ENCODE assay signal across 8 cellular contexts in the genomic region with DNA sequence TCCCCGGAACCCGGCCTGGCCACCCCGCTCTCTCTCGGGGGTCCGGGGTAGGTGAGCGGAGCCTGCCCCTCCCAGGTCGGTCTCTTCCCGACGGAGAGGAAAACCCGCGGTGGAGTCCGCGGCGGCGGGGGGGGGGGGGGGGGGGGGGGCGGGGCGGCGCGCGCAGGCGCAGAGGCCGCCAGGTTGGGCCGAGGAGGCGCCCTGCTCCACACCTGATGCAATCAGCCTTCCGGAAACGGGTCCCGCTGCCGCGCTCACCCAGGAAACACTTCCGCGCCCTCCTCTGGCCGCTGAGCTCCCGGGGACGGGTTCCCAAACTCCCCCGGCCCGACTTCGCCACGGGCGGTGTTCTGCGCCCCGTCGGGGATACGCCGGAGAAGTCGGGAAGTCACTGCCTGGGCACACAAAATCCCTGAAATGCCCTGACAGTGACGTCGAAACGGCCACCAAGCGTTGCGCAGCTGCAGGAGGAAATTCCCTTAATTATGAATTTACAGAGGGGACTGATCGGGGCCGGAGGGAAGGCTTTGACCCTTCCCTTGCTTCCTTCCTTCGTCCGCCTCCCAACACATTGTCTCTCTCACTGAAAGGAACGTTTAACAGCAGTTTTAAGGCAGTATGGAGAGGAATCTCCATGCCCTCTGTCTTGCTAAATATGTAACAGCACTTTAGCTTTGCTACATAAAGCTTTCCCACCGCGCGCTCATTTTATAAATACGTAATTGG. TPM values are rescaled to one million over a fixed set of nuclear protein-coding genes. Genes with fewer than 3 reads are reported as not detected.
DNase-seq lines count a peak whose midpoint lies in the region; ATAC-seq and FAIRE-seq lines count a peak whose summit lies in the region.

No MANE protein-coding gene starts in this region.

- H3K4me3 ChIP-seq in mesodermal cell (ENCODE audit: extremely low read depth, insufficient read depth, low read length, poor library complexity, severe bottlenecking), result peak overlapping the region; percentile 55

- DNase-seq in A172 (ENCODE audit: low spot score), result peak; percentile 63
- DNase-seq in GM18507 (ENCODE audit: extremely low spot score, insufficient read length, low read depth), result peak; percentile 74
- DNase-seq in NCI-H2081 treated with DMSO at 0.1 percent for 48 hours (lab: John Stamatoyannopoulos, UW), result peak; percentile 78
- DNase-seq in activated CD4-positive, alpha-beta T cell treated with anti-CD3 and anti-CD28 coated beads for 36 hours, result peak; percentile 83
- DNase-seq in effector memory CD8-positive, alpha-beta T cell, result no peak

- CTCF ChIA-PET in activated CD4-positive, alpha-beta T cell treated with anti-CD3 and anti-CD28 coated beads for 36 hours (lab: Charles Lee), result interaction anchor here (0.7 to 2.9 kb wide), 4 partner anchors 10 to 291 kb away, joined by 3 to 14 read pairs (median 3); no protein-coding TSS in a partner anchor

- peak overlapping the region; percentile 85 for H3K27ac ChIP-seq in mesodermal cell (ENCODE audit: low read depth, low read length, severe bottlenecking)

- ATAC-seq in HG02973 (IDR thresholded peaks at IDR 0.05; ENCODE audit: unreplicated experiment), result peak; percentile 54
- peak; percentile 72 for ATAC-seq in activated CD4-positive, alpha-beta T cell treated with anti-CD3 and anti-CD28 coated beads for 36 hours
- no peak for ATAC-seq in effector memory CD8-positive, alpha-beta T cell (replicated peaks)
- no peak for ATAC-seq in stimulated activated memory B cell treated with anti-CD40 and anti-IgM and Interleukin-4, amounts not matched to agents 10 μg/mL and 1 μg/mL and 100 μg/mL, for 72 hours

- H3K9me3 ChIP-seq in mesodermal cell (ENCODE audit: control insufficient read depth, low read length), result no peaks in the 10 kb centered on the region

- peak overlapping the region; percentile 72 for H3K4me3 Mint-ChIP-seq in activated CD4-positive, alpha-beta T cell treated with anti-CD3 and anti-CD28 coated beads for 36 hours
- peak overlapping the region; percentile 50 to 51 for H3K4me3 Mint-ChIP-seq in effector memory CD8-positive, alpha-beta T cell
- peak overlapping the region; percentile 71 for H3K4me3 Mint-ChIP-seq in stimulated activated memory B cell treated with anti-CD40 and anti-IgM and Interleukin-4, amounts not matched to agents 10 μg/mL and 1 μg/mL and 100 μg/mL, for 72 hours

- H3K27me3 Mint-ChIP-seq in activated CD4-positive, alpha-beta T cell treated with anti-CD3 and anti-CD28 coated beads for 36 hours, result peaks cover 65% of the 10 kb centered on the region
- H3K27me3 Mint-ChIP-seq in effector memory CD8-positive, alpha-beta T cell, result peaks cover 79 to 87% of the 10 kb centered on the region in 2 donors
- peaks cover 89% of the 10 kb centered on the region for H3K27me3 Mint-ChIP-seq in stimulated activated memory B cell treated with anti-CD40 and anti-IgM and Interleukin-4, amounts not matched to agents 10 μg/mL and 1 μg/mL and 100 μg/mL, for 72 hours

- peaks cover 8% of the 10 kb centered on the region for H3K4me1 ChIP-seq in mesodermal cell (ENCODE audit: control insufficient read depth, insufficient read depth, low read length, poor library complexity, severe bottlenecking)

- 0 to 1% methylated on average over 27 of the region's 59 CpGs for WGBS in mesodermal cell (ENCODE audit: insufficient coverage in 2 of 2), 2 experiments

- no peaks in the 10 kb centered on the region for H3K9me3 Mint-ChIP-seq in activated CD4-positive, alpha-beta T cell treated with anti-CD3 and anti-CD28 coated beads for 36 hours (ENCODE audit: low read depth)
- H3K9me3 Mint-ChIP-seq in effector memory CD8-positive, alpha-beta T cell, result peaks cover 2 to 12% of the 10 kb centered on the region in 2 donors
- peaks cover 2% of the 10 kb centered on the region for H3K9me3 Mint-ChIP-seq in stimulated activated memory B cell treated with anti-CD40 and anti-IgM and Interleukin-4, amounts not matched to agents 10 μg/mL and 1 μg/mL and 100 μg/mL, for 72 hours

- intact Hi-C loops in activated CD4-positive, alpha-beta T cell treated with anti-CD3 and anti-CD28 coated beads for 36 hours (cut with DNase I, micrococcal nuclease), result loop anchor here in 1 of 2 experiments (1.0 to 10.0 kb wide), 4 partner anchors 40 to 778 kb away; partner anchors contain the start of genes SLC30A9, TMEM33 and UCHL1

- H3K36me3 ChIP-seq in mesodermal cell (ENCODE audit: control insufficient read depth, insufficient read depth, low read length), result no peaks in the 10 kb centered on the region

- POLR2A ChIA-PET in activated CD4-positive, alpha-beta T cell treated with anti-CD3 and anti-CD28 coated beads for 36 hours (lab: Charles Lee), result no interaction called here

- H3K4me1 Mint-ChIP-seq in activated CD4-positive, alpha-beta T cell treated with anti-CD3 and anti-CD28 coated beads for 36 hours, result peaks cover 27% of the 10 kb centered on the region
- peaks cover 0 to 2% of the 10 kb centered on the region in 2 donors for H3K4me1 Mint-ChIP-seq in effector memory CD8-positive, alpha-beta T cell (ENCODE audit: low read depth in 2 of 2)
- H3K4me1 Mint-ChIP-seq in stimulated activated memory B cell treated with anti-CD40 and anti-IgM and Interleukin-4, amounts not matched to agents 10 μg/mL and 1 μg/mL and 100 μg/mL, for 72 hours, result peaks cover 18% of the 10 kb centered on the region

- H3K27ac Mint-ChIP-seq in activated CD4-positive, alpha-beta T cell treated with anti-CD3 and anti-CD28 coated beads for 36 hours, result peak overlapping the region; percentile 82
- no peak overlapping the region for H3K27ac Mint-ChIP-seq in effector memory CD8-positive, alpha-beta T cell
- H3K27ac Mint-ChIP-seq in stimulated activated memory B cell treated with anti-CD40 and anti-IgM and Interleukin-4, amounts not matched to agents 10 μg/mL and 1 μg/mL and 100 μg/mL, for 72 hours, result no peak overlapping the region

- no peaks in the 10 kb centered on the region for H3K36me3 Mint-ChIP-seq in activated CD4-positive, alpha-beta T cell treated with anti-CD3 and anti-CD28 coated beads for 36 hours (ENCODE audit: low read depth)
- H3K36me3 Mint-ChIP-seq in effector memory CD8-positive, alpha-beta T cell (ENCODE audit: insufficient read depth), result no peaks in the 10 kb centered on the region
- no peaks in the 10 kb centered on the region for H3K36me3 Mint-ChIP-seq in stimulated activated memory B cell treated with anti-CD40 and anti-IgM and Interleukin-4, amounts not matched to agents 10 μg/mL and 1 μg/mL and 100 μg/mL, for 72 hours

- peak; percentile 56 for FAIRE-seq in GM18507 (lab: Jason Lieb, UNC)

RNA-seq across cellular contexts. Expression of gene APBB2, which starts 2.1 kb away (rescaled TPM):
- 49.1 and 56.8 TPM in 2 replicates for total RNA-seq in A172 (2014; rRNA removed; shearing (Covaris generic))
- total RNA-seq in activated CD4-positive, alpha-beta T cell treated with anti-CD3 and anti-CD28 coated beads for 36 hours, result 1 to 10 TPM; 1.3 to 1.5 TPM
- polyA plus RNA-seq in mesodermal cell (2013, experiment 1 of 2), result 28.5 TPM
- 27.2 TPM for polyA plus RNA-seq in mesodermal cell (2013, experiment 2 of 2)

RNA-seq across cellular contexts. Expression of gene UCHL1, which starts 40.3 kb away (rescaled TPM):
- total RNA-seq in A172 (2014; rRNA removed; shearing (Covaris generic)), result 2,111 and 2,441 TPM in 2 replicates
- 1 to 10 TPM; 1.5 to 1.7 TPM for total RNA-seq in activated CD4-positive, alpha-beta T cell treated with anti-CD3 and anti-CD28 coated beads for 36 hours
- 312 TPM for polyA plus RNA-seq in mesodermal cell (2013, experiment 1 of 2)
- polyA plus RNA-seq in mesodermal cell (2013, experiment 2 of 2), result 262 TPM

Comparison
In these comparisons a context has a peak if more than half of its experiments do, and no peak if none do; other contexts are left out.
1. DNase-seq: peak in A172 (single experiment), GM18507 (single experiment), NCI-H2081 treated with DMSO at 0.1 percent for 48 hours (single experiment) and activated CD4-positive, alpha-beta T cell treated with anti-CD3 and anti-CD28 coated beads for 36 hours (single experiment); none in effector memory CD8-positive, alpha-beta T cell (0 of 3).
2. ATAC-seq: peak in HG02973 (single experiment) and activated CD4-positive, alpha-beta T cell treated with anti-CD3 and anti-CD28 coated beads for 36 hours (single experiment); none in effector memory CD8-positive, alpha-beta T cell (single experiment) and stimulated activated memory B cell treated with anti-CD40 and anti-IgM and Interleukin-4, amounts not matched to agents 10 μg/mL and 1 μg/mL and 100 μg/mL, for 72 hours (single experiment).
3. RNA of gene APBB2, which starts 2.1 kb away (total RNA-seq): 49.1 to 56.8 TPM in A172; 1.3 to 1.5 TPM in activated CD4-positive, alpha-beta T cell treated with anti-CD3 and anti-CD28 coated beads for 36 hours; every median in the first group is over 10 times any median in the second.
4. RNA of gene UCHL1, which starts 40.3 kb away (total RNA-seq): 2,111 to 2,441 TPM in A172; 1.5 to 1.7 TPM in activated CD4-positive, alpha-beta T cell treated with anti-CD3 and anti-CD28 coated beads for 36 hours; every median in the first group is over 100 times any median in the second.
5. Peak in every context shown above with its lines, with median percentiles within 50 percentile points of each other: H3K4me3 Mint-ChIP-seq.